ENCODE assay signal across 8 cellular contexts in genomic region chr2:205024822-205025518, GRCh38.
DNase-seq lines count a peak whose midpoint lies in the region; ATAC-seq lines count a peak whose summit lies in the region.

No MANE protein-coding gene starts in this region.

- H3K36me3 ChIP-seq in skeletal muscle tissue (ENCODE audit: control insufficient read depth in 3 of 3, insufficient read depth in 3 of 3, low read length in 3 of 3): no peaks in the 10 kb centered on the region

- H3K4me1 ChIP-seq in skeletal muscle tissue (ENCODE audit: control insufficient read depth in 3 of 3, insufficient read depth in 3 of 3, low read length in 3 of 3): peaks cover 3 to 13% (median 5%) of the 10 kb centered on the region in 3 donors

- peak overlapping the region; percentile 34 to 49 (median 38) for H3K4me3 ChIP-seq in skeletal muscle tissue (ENCODE audit: low read length in 3 of 3)

- H3K9ac ChIP-seq in skeletal muscle tissue (ENCODE audit: low read depth in 1 of 3, low read length in 3 of 3): peak overlapping the region; percentile 42 to 51 (median 45)

- peak overlapping the region; percentile 54 for H3K27ac ChIP-seq in skeletal muscle tissue (ENCODE audit: low read depth, low read length)

- no peaks in the 10 kb centered on the region for H3K9me3 ChIP-seq in skeletal muscle tissue (ENCODE audit: control insufficient read depth in 3 of 3, low read length in 3 of 3)

- ATAC-seq in Right ventricle myocardium superior (ENCODE audit: poor library complexity): peak; percentile 93
- no peak for ATAC-seq in HG03039 (IDR thresholded peaks at IDR 0.05; ENCODE audit: unreplicated experiment)
- no peak for ATAC-seq in HG02759 (IDR thresholded peaks at IDR 0.05; ENCODE audit: unreplicated experiment)

- no peaks in the 10 kb centered on the region for H3K27me3 ChIP-seq in skeletal muscle tissue (ENCODE audit: control insufficient read depth in 3 of 3, insufficient read depth in 3 of 3, low read length in 3 of 3)

- peak; percentile 96 for DNase-seq in A172 (ENCODE audit: low spot score)
- peak; percentile 96 for DNase-seq in HT1080 (ENCODE audit: low read depth)
- peak; percentile 6 for DNase-seq in activated T-helper 9 cell treated with anti-CD3 and anti-CD28 coated beads, Interleukin-2, amount 50 U/mL, for 16 hours (ENCODE audit: low read depth)
- DNase-seq in Right ventricle myocardium superior: no peak
- no peak for DNase-seq in cerebellar nuclear complex (lab: John Stamatoyannopoulos, UW)

- intact Hi-C loops in Right ventricle myocardium superior (cut with DNase I): no loop called here

Comparison
In these comparisons a context has a peak if more than half of its experiments do, and no peak if none do; other contexts are left out.
1. DNase-seq: peak in A172 (single experiment), HT1080 (single experiment) and activated T-helper 9 cell treated with anti-CD3 and anti-CD28 coated beads, Interleukin-2, amount 50 U/mL, for 16 hours (single experiment); none in Right ventricle myocardium superior (single experiment) and cerebellar nuclear complex (0 of 2).